ENCODE assay signal across 16 cellular contexts in the genomic region with DNA sequence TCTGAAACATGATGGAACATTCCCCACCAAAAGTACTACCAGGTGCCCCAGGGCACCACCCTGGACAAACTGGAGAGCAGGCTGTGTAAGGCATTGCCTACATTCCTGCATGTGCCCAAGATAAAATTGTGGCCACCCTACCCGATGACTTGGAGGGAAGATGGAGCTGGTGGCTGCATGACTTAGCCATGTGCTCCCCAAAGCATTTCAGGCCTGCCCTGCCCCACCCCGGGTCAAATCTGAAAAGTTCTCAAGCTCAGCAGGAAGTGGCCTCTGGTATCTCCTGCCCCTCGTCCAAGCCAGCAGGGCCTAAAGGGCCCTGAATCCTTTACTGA. TPM values are rescaled to one million over a fixed set of nuclear protein-coding genes. Genes with fewer than 3 reads are reported as not detected.
DNase-seq lines count a peak whose midpoint lies in the region; ATAC-seq and TF ChIP-seq lines count a peak whose summit lies in the region.
"Had no signal": no experiment of that assay in that cellular context is flagged by ENCODE, and none has a peak within 500 bp of the region (broad histone marks: within the 10 kb centered on the region; RNA-seq: fewer than 3 reads in every experiment).

No MANE protein-coding gene starts in this region.

- H3K9me3 ChIP-seq in lung (ENCODE audit: control insufficient read depth in 2 of 2, insufficient read depth in 1 of 2, low read length in 1 of 2), result no peaks in the 10 kb centered on the region
- H3K9me3 ChIP-seq in thymus (ENCODE audit: control insufficient read depth), result no peaks in the 10 kb centered on the region
- H3K9me3 ChIP-seq: heart right ventricle, neutrophil, SJSA1, upper lobe of right lung had no signal

- DNase-seq in activated naive CD4-positive, alpha-beta T cell treated with anti-CD3 and anti-CD28 coated beads, Interleukin-2, amount 50 U/mL, for 16 hours, result no peak
- peak; percentile 73 to 74 for DNase-seq in activated T-cell treated with anti-CD3 and anti-CD28 coated beads, Interleukin-2, amount 50 U/mL, for 48 hours
- DNase-seq in lung (ENCODE audit: low spot score), result peak; percentile 22
- DNase-seq in DMS79 treated with DMSO at 0.1 percent for 48 hours (lab: John Stamatoyannopoulos, UW), result no peak
- DNase-seq: cerebellar nuclear complex, DMS153, heart right ventricle, left colon, upper lobe of right lung, WERI-Rb-1 had no signal

- ATAC-seq in lung (ENCODE audit: insufficient read depth, low FRiP score), result no peak
- ATAC-seq in GM21360 (IDR thresholded peaks at IDR 0.05; ENCODE audit: unreplicated experiment), result no peak
- ATAC-seq in GM21390 (IDR thresholded peaks at IDR 0.05; ENCODE audit: unreplicated experiment), result no peak
- ATAC-seq: left colon, upper lobe of right lung had no signal

- no peaks in the 10 kb centered on the region for H3K36me3 ChIP-seq in lung (ENCODE audit: control insufficient read depth in 2 of 2, insufficient read depth in 2 of 2, low read length in 2 of 2)
- H3K36me3 ChIP-seq in thymus (ENCODE audit: control insufficient read depth, insufficient read depth), result peaks cover 68% of the 10 kb centered on the region
- H3K36me3 ChIP-seq: heart right ventricle, neutrophil, SJSA1, upper lobe of right lung, WERI-Rb-1 had no signal

- H3K27ac Mint-ChIP-seq in activated naive CD4-positive, alpha-beta T cell treated with anti-CD3 and anti-CD28 coated beads, Interleukin-2, amount 50 U/mL, for 24 hours, result peak overlapping the region; percentile 100

- WGBS in lung, 2 donors, result 50 to 66% methylated on average over 3 of the region's 3 CpGs
- WGBS in thymus, result 69% methylated on average over 3 of the region's 3 CpGs

- H3K4me3 Mint-ChIP-seq in activated naive CD4-positive, alpha-beta T cell treated with anti-CD3 and anti-CD28 coated beads, Interleukin-2, amount 50 U/mL, for 24 hours, result peak overlapping the region; percentile 92

- H3K36me3 Mint-ChIP-seq in activated naive CD4-positive, alpha-beta T cell treated with anti-CD3 and anti-CD28 coated beads, Interleukin-2, amount 50 U/mL, for 24 hours, result peaks cover 76% of the 10 kb centered on the region

- no peaks in the 10 kb centered on the region for H3K9me3 Mint-ChIP-seq in activated naive CD4-positive, alpha-beta T cell treated with anti-CD3 and anti-CD28 coated beads, Interleukin-2, amount 50 U/mL, for 24 hours

- H3K27me3 ChIP-seq in lung (ENCODE audit: control insufficient read depth, insufficient read depth) (no peaks in the 10 kb centered on the region), thymus (ENCODE audit: control insufficient read depth, insufficient read depth) (no peaks in the 10 kb centered on the region)
- H3K27me3 ChIP-seq: heart right ventricle, SJSA1, upper lobe of right lung had no signal

- H3K4me3 ChIP-seq in lung (no peak overlapping the region), thymus (ENCODE audit: low read length) (peak overlapping the region; percentile 6)
- H3K4me3 ChIP-seq: SJSA1, upper lobe of right lung had no signal

- H3K4me1 ChIP-seq in lung (ENCODE audit: control insufficient read depth in 2 of 2, insufficient read depth in 2 of 2, low read length in 2 of 2) (no peaks in the 10 kb centered on the region), thymus (ENCODE audit: control insufficient read depth, insufficient read depth, low read length) (peaks cover 73% of the 10 kb centered on the region)
- H3K4me1 ChIP-seq: SJSA1, upper lobe of right lung had no signal

- no peaks in the 10 kb centered on the region for H3K27me3 Mint-ChIP-seq in activated naive CD4-positive, alpha-beta T cell treated with anti-CD3 and anti-CD28 coated beads, Interleukin-2, amount 50 U/mL, for 24 hours

- TF ChIP-seq CTCF in lung (IDR thresholded peaks at IDR 0.05; ENCODE audit: control extremely low read depth, extremely low read depth), result no peak

- H3K4me1 Mint-ChIP-seq in activated naive CD4-positive, alpha-beta T cell treated with anti-CD3 and anti-CD28 coated beads, Interleukin-2, amount 50 U/mL, for 24 hours, result peaks cover 78% of the 10 kb centered on the region

- H3K27ac ChIP-seq in lung (ENCODE audit: low read depth in 1 of 2, low read length in 1 of 2) (no peak overlapping the region), thymus (ENCODE audit: low read depth) (peak overlapping the region; percentile 98)
- H3K27ac ChIP-seq: neutrophil, SJSA1, upper lobe of right lung, WERI-Rb-1 had no signal

RNA-seq across cellular contexts. Expression of a gene that starts 8.5 kb away (rescaled TPM):
- 1 to 10 TPM; 2.4 to 4.8 TPM for total RNA-seq in lung
- polyA plus RNA-seq in lung (1 to 10 TPM; 5.0 to 5.2 TPM), thymus (244 TPM)
- total RNA-seq: SJSA1 had no signal

Comparison
In these comparisons a context has a peak if more than half of its experiments do, and no peak if none do; other contexts are left out.
1. DNase-seq: peak in activated T-cell treated with anti-CD3 and anti-CD28 coated beads, Interleukin-2, amount 50 U/mL, for 48 hours (2 of 2) and lung (single experiment); none in activated naive CD4-positive, alpha-beta T cell treated with anti-CD3 and anti-CD28 coated beads, Interleukin-2, amount 50 U/mL, for 16 hours (single experiment) and DMS79 treated with DMSO at 0.1 percent for 48 hours (single experiment).
2. RNA of a gene that starts 8.5 kb away (polyA plus RNA-seq): 244 TPM in thymus (single experiment); 5.0 to 5.2 TPM in lung; every median in the first group is over 10 times any median in the second.